34 cellular contexts compared by ENCODE assay signal in the genomic region with DNA sequence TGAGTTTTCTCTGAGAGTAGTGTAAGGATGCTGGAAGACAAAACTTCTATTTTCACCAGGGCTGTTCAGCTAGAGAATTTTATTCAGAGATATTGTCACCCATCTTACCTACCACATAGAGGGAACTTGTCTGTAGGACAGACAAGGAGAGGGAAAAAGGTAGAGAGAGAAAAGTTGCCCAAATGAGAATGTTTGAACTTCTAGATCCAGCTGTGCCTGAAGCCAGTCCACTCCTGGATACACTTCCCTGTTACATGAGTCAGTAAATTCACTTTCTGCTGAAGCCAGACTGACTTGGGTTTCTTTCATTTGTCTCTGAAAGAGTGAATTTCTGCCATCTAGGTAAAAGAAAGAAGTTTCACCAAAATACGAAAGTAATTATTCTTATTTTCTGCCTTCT.
"Had no signal": no experiment of that assay in that cellular context is flagged by ENCODE, and none has a peak within 500 bp of the region (broad histone marks: within the 10 kb centered on the region; RNA-seq: fewer than 3 reads in every experiment).

No MANE protein-coding gene starts in this region.

- H3K9me3 ChIP-seq: adrenal gland, ascending aorta, body of pancreas, breast epithelium had no signal

- H3K36me3 ChIP-seq: adrenal gland, ascending aorta, brain microvascular endothelial cell, breast epithelium, cardiac muscle cell had no signal

- H3K4me1 ChIP-seq: adrenal gland, ascending aorta, body of pancreas, breast epithelium had no signal

- H3K27me3 ChIP-seq: adrenal gland, ascending aorta, body of pancreas, brain microvascular endothelial cell, breast epithelium, cardiac muscle cell had no signal

- H3K4me3 ChIP-seq: adrenal gland, ascending aorta, body of pancreas, breast epithelium, cardiac muscle cell had no signal

- DNase-seq: activated effector memory CD4-positive, alpha-beta T cell treated with anti-CD3 and anti-CD28 coated beads, Interleukin-2, amount 50 U/mL, for 16 hours; activated effector memory CD4-positive, alpha-beta T cell treated with Interleukin-2 at 50 U/mL for 16 hours; activated gamma-delta T cell; activated gamma-delta T cell treated with Interleukin-2 at 50 U/mL for 16 hours; activated naive CD4-positive, alpha-beta T cell; activated naive CD4-positive, alpha-beta T cell treated with anti-CD3 and anti-CD28 coated beads for 36 hours; activated naive CD4-positive, alpha-beta T cell treated with anti-CD3 and anti-CD28 coated beads, Interleukin-2, amount 10 ng/mL, durations not matched to agents 7 days and 5 days; activated naive CD4-positive, alpha-beta T cell treated with anti-CD3 and anti-CD28 coated beads, Interleukin-2, amount 50 U/mL, for 16 hours; activated naive CD4-positive, alpha-beta T cell treated with Interleukin-2 at 50 U/mL for 16 hours; activated naive CD8-positive, alpha-beta T cell treated with anti-CD3 and anti-CD28 coated beads for 36 hours; activated naive CD8-positive, alpha-beta T cell treated with anti-CD3 and anti-CD28 coated beads, Interleukin-2, amount 10 ng/mL, durations not matched to agents 7 days and 5 days; activated naive CD8-positive, alpha-beta T cell treated with anti-CD3 and anti-CD28 coated beads, Interleukin-2, amount 50 U/mL, for 24 hours; activated T-cell treated with anti-CD3 and anti-CD28 coated beads, Interleukin-2, amount 50 U/mL, for 1 hour; activated T-cell treated with anti-CD3 and anti-CD28 coated beads, Interleukin-2, amount 50 U/mL, for 24 hours; activated T-cell treated with anti-CD3 and anti-CD28 coated beads, Interleukin-2, amount 50 U/mL, for 4 hours; activated T-cell treated with anti-CD3 and anti-CD28 coated beads, Interleukin-2, amount 50 U/mL, for 48 hours; activated T-cell treated with anti-CD3 and anti-CD28 coated beads, Interleukin-2, amount 50 U/mL, for 72 hours; adrenal gland; amniotic stem cell; amygdala; anterior cingulate cortex; aorta; body of pancreas; brain microvascular endothelial cell; caudate nucleus; central memory CD4-positive, alpha-beta T cell; cerebellar nuclear complex had no signal

- ATAC-seq: activated naive CD4-positive, alpha-beta T cell treated with anti-CD3 and anti-CD28 coated beads, Interleukin-2, amount 50 U/mL, for 72 hours; activated naive CD8-positive, alpha-beta T cell treated with anti-CD3 and anti-CD28 coated beads, Interleukin-2, amount 50 U/mL, for 24 hours; activated T-cell treated with anti-CD3 and anti-CD28 coated beads, Interleukin-2, amount 50 U/mL, for 4 hours; activated T-cell treated with anti-CD3 and anti-CD28 coated beads, Interleukin-2, amount 50 U/mL, for 72 hours; activated T-helper 17 cell treated with anti-CD3 and anti-CD28 coated beads, Interleukin-2, amount 50 U/mL, for 72 hours; body of pancreas had no signal

- FAIRE-seq: astrocyte, bronchial epithelial cell had no signal

- H3K27ac ChIP-seq: adrenal gland, ascending aorta, body of pancreas, brain microvascular endothelial cell, breast epithelium, cardiac muscle cell had no signal
